In genomic region chr4:181661090-181661489, GRCh38 we compare ENCODE assay signal across 19 cellular contexts.
DNase-seq lines count a peak whose midpoint lies in the region; ATAC-seq and TF ChIP-seq lines count a peak whose summit lies in the region.
"Had no signal": no experiment of that assay in that cellular context is flagged by ENCODE, and none has a peak within 500 bp of the region (broad histone marks: within the 10 kb centered on the region; RNA-seq: fewer than 3 reads in every experiment).

No MANE protein-coding gene starts in this region.

- 13% methylated on average over 4 of the region's 4 CpGs for WGBS in mammary epithelial cell (ENCODE audit: low coverage, missing lambda C conversion rate)

- H3K4me1 ChIP-seq in mammary epithelial cell (ENCODE audit: insufficient read depth, low read length) (peaks cover 26% of the 10 kb centered on the region), Caco-2 (no peaks in the 10 kb centered on the region)
- H3K4me1 ChIP-seq: body of pancreas had no signal

- TF ChIP-seq CTCF in Calu3 (IDR thresholded peaks at IDR 0.05; ENCODE audit: unreplicated experiment) (no peak), mammary epithelial cell (conservative IDR thresholded peaks at IDR 0.05 in 1 of 2, IDR thresholded peaks at IDR 0.05 in 1 of 2; ENCODE audit: extremely low read depth in 1 of 2, insufficient read depth in 1 of 2, low read depth in 1 of 2, low read length in 2 of 2) (no peak), Caco-2 (IDR thresholded peaks at IDR 0.05; ENCODE audit: insufficient read depth in 1 of 2, low read depth in 1 of 2, low read length in 1 of 2, severe bottlenecking in 1 of 2, unreplicated experiment in 1 of 2) (no peak)

- CTCF ChIA-PET in Calu3 (lab: Charles Lee) (no interaction called here), mammary epithelial cell (lab: Charles Lee; ENCODE audit: low non-redundant PET) (interaction anchor here (0.6 kb wide), 1 partner anchor 26 kb away, joined by 4 read pairs; no protein-coding TSS in a partner anchor), Caco-2 (lab: Charles Lee) (interaction anchor here (1.1 kb wide), 1 partner anchor 11 kb away, joined by 3 read pairs; no protein-coding TSS in a partner anchor)
- CTCF ChIA-PET in activated CD4-positive, alpha-beta T cell treated with anti-CD3 and anti-CD28 coated beads for 36 hours (lab: Charles Lee), result no interaction called here

- H2AFZ ChIP-seq in mammary epithelial cell (ENCODE audit: low read depth, low read length), result peak overlapping the region; percentile 40

- no peaks in the 10 kb centered on the region for H3K9me3 ChIP-seq in mammary epithelial cell (replicated peaks; ENCODE audit: insufficient read depth, low read length)
- H3K9me3 ChIP-seq in Caco-2, result no peaks in the 10 kb centered on the region
- H3K9me3 ChIP-seq: body of pancreas, SJCRH30, tibial nerve had no signal

- dilution Hi-C loops in mammary epithelial cell (cut with HindIII; ENCODE audit: low sequenced_read_pairs), result no loop called here

- ATAC-seq in activated CD4-positive, alpha-beta T cell treated with anti-CD3 and anti-CD28 coated beads for 36 hours, result no peak
- ATAC-seq: body of pancreas, HepG2 had no signal

- BruUV-seq in Calu3 (replicated peaks; lab: Mats Ljungman, UMichigan) (no TSS peak), mammary epithelial cell (replicated peaks; lab: Mats Ljungman, UMichigan) (no TSS peak), Caco-2 (replicated peaks; lab: Mats Ljungman, UMichigan) (no TSS peak)

- no peaks in the 10 kb centered on the region for H3K27me3 Mint-ChIP-seq in Calu3 (ENCODE audit: unreplicated experiment)
- no peaks in the 10 kb centered on the region for H3K27me3 Mint-ChIP-seq in activated CD4-positive, alpha-beta T cell treated with anti-CD3 and anti-CD28 coated beads for 36 hours
- H3K27me3 Mint-ChIP-seq in Caco-2 (ENCODE audit: insufficient read depth, unreplicated experiment), result peaks cover 11% of the 10 kb centered on the region
- H3K27me3 Mint-ChIP-seq: memory B cell had no signal

- no peaks in the 10 kb centered on the region for H3K27me3 ChIP-seq in mammary epithelial cell (ENCODE audit: insufficient read depth, low read length)
- no peaks in the 10 kb centered on the region for H3K27me3 ChIP-seq in Caco-2 (replicated peaks; ENCODE audit: control insufficient read depth, insufficient read depth, low read length)
- H3K27me3 ChIP-seq: body of pancreas, SJCRH30, tibial nerve had no signal

- H3K36me3 Mint-ChIP-seq in Calu3 (ENCODE audit: insufficient read depth, unreplicated experiment) (no peaks in the 10 kb centered on the region), Caco-2 (ENCODE audit: insufficient read depth, unreplicated experiment) (no peaks in the 10 kb centered on the region)
- no peaks in the 10 kb centered on the region for H3K36me3 Mint-ChIP-seq in activated CD4-positive, alpha-beta T cell treated with anti-CD3 and anti-CD28 coated beads for 36 hours (ENCODE audit: low read depth)
- H3K36me3 Mint-ChIP-seq: immature natural killer cell, memory B cell had no signal

- peak overlapping the region; percentile 33 for H3K27ac Mint-ChIP-seq in Calu3 (ENCODE audit: unreplicated experiment)
- H3K27ac Mint-ChIP-seq in activated CD4-positive, alpha-beta T cell treated with anti-CD3 and anti-CD28 coated beads for 36 hours, result no peak overlapping the region
- no peak overlapping the region for H3K27ac Mint-ChIP-seq in Caco-2 (ENCODE audit: unreplicated experiment)
- H3K27ac Mint-ChIP-seq: immature natural killer cell, memory B cell had no signal

- no peak overlapping the region for H3K4me3 Mint-ChIP-seq in Calu3 (ENCODE audit: low read depth, unreplicated experiment)
- H3K4me3 Mint-ChIP-seq in activated CD4-positive, alpha-beta T cell treated with anti-CD3 and anti-CD28 coated beads for 36 hours, result no peak overlapping the region
- H3K4me3 Mint-ChIP-seq in Caco-2 (ENCODE audit: unreplicated experiment), result no peak overlapping the region
- H3K4me3 Mint-ChIP-seq: immature natural killer cell, memory B cell, neural crest cell had no signal

- H3K9ac ChIP-seq in mammary epithelial cell (ENCODE audit: insufficient read depth, low read length), result no peak overlapping the region

- peak overlapping the region; percentile 83 for H3K27ac ChIP-seq in mammary epithelial cell (ENCODE audit: insufficient read depth, low read depth, low read length)
- H3K27ac ChIP-seq: body of pancreas, SJCRH30 had no signal

- no peak overlapping the region for H3K4me3 ChIP-seq in mammary epithelial cell (replicated peaks in 1 of 3; ENCODE audit: insufficient read depth in 1 of 3, low read depth in 2 of 3, low read length in 3 of 3)
- H3K4me3 ChIP-seq in Caco-2 (ENCODE audit: low read depth, low read length), result no peak overlapping the region
- H3K4me3 ChIP-seq: body of pancreas, SJCRH30, tibial nerve had no signal

- H3K36me3 ChIP-seq in mammary epithelial cell (ENCODE audit: insufficient read depth, low read length), result no peaks in the 10 kb centered on the region
- H3K36me3 ChIP-seq in Caco-2 (ENCODE audit: control insufficient read depth, insufficient read depth, low read length), result no peaks in the 10 kb centered on the region
- H3K36me3 ChIP-seq: SJCRH30, tibial nerve had no signal

- intact Hi-C loops in Calu3 (cut with micrococcal nuclease; ENCODE audit: unreplicated experiment), result no loop called here
- intact Hi-C loops in mammary epithelial cell (cut with micrococcal nuclease), result loop anchor here (5.0 to 10.0 kb wide), 2 partner anchors 134 to 739 kb away; no protein-coding TSS in a partner anchor
- intact Hi-C loops in activated CD4-positive, alpha-beta T cell treated with anti-CD3 and anti-CD28 coated beads for 36 hours (cut with DNase I, micrococcal nuclease), result no loop called here
- intact Hi-C loops in Caco-2 (cut with micrococcal nuclease; ENCODE audit: unreplicated experiment), result no loop called here
- intact Hi-C loops in cardiac septum (cut with DNase I), result no loop called here

- no peaks in the 10 kb centered on the region for H3K79me2 ChIP-seq in mammary epithelial cell (ENCODE audit: insufficient read depth, low read length)

- DNase-seq in Calu3 (no peak), MV-4-11 (lab: John Stamatoyannopoulos, UW) (peak; percentile 67), mammary epithelial cell (peak; percentile 75), kidney tubule cell (ENCODE audit: low spot score) (peak; percentile 37), NCI-H2107 (lab: John Stamatoyannopoulos, UW) (no peak), Caco-2 (no peak), cardiac septum (ENCODE audit: low spot score) (no peak)
- DNase-seq in activated CD4-positive, alpha-beta T cell treated with anti-CD3 and anti-CD28 coated beads for 36 hours, result no peak
- DNase-seq: activated effector memory CD4-positive, alpha-beta T cell treated with anti-CD3 and anti-CD28 coated beads, Interleukin-2, amount 50 U/mL, for 16 hours; body of pancreas; effector CD4-positive, alpha-beta T cell; immature natural killer cell; NCI-H2227 treated with DMSO at 0.1 percent for 48 hours; SJCRH30; stimulated activated CD4-positive, alpha-beta T cell treated with anti-CD3 and anti-CD28 coated beads, Interleukin-2, amount 100 ng/mL, for 24 hours had no signal

- in situ Hi-C loops in mammary epithelial cell (cut with MboI; ENCODE audit: low sequenced_read_pairs in 2 of 2), result no loop called here

- POLR2A ChIA-PET in activated CD4-positive, alpha-beta T cell treated with anti-CD3 and anti-CD28 coated beads for 36 hours (lab: Charles Lee), result no interaction called here
- POLR2A ChIA-PET in Caco-2 (lab: Charles Lee), result no interaction called here

- H3K9me3 Mint-ChIP-seq in Calu3 (ENCODE audit: low read depth, unreplicated experiment) (no peaks in the 10 kb centered on the region), Caco-2 (ENCODE audit: unreplicated experiment) (no peaks in the 10 kb centered on the region)
- H3K9me3 Mint-ChIP-seq in activated CD4-positive, alpha-beta T cell treated with anti-CD3 and anti-CD28 coated beads for 36 hours (ENCODE audit: low read depth), result no peaks in the 10 kb centered on the region

- H3K4me2 ChIP-seq in mammary epithelial cell (ENCODE audit: insufficient read depth, low read depth, low read length), result peak overlapping the region; percentile 65

- H3K4me1 Mint-ChIP-seq in Calu3 (ENCODE audit: low read depth, unreplicated experiment) (no peaks in the 10 kb centered on the region), Caco-2 (ENCODE audit: low read depth, unreplicated experiment) (no peaks in the 10 kb centered on the region)
- no peaks in the 10 kb centered on the region for H3K4me1 Mint-ChIP-seq in activated CD4-positive, alpha-beta T cell treated with anti-CD3 and anti-CD28 coated beads for 36 hours
- H3K4me1 Mint-ChIP-seq: immature natural killer cell, memory B cell had no signal

- H4K20me1 ChIP-seq in mammary epithelial cell (ENCODE audit: insufficient read depth, low read length), result no peaks in the 10 kb centered on the region

Comparison
In these comparisons a context has a peak if more than half of its experiments do, and no peak if none do; other contexts are left out.
1. DNase-seq: peak in MV-4-11 (single experiment), mammary epithelial cell (single experiment) and kidney tubule cell (single experiment); none in Calu3 (single experiment), activated CD4-positive, alpha-beta T cell treated with anti-CD3 and anti-CD28 coated beads for 36 hours (single experiment), NCI-H2107 (single experiment), Caco-2 (0 of 2) and cardiac septum (single experiment).
2. CTCF ChIA-PET loops: an anchor here in mammary epithelial cell (0.6 kb wide) and Caco-2 (1.1 kb wide); none called in Calu3 and activated CD4-positive, alpha-beta T cell treated with anti-CD3 and anti-CD28 coated beads for 36 hours.